In the genomic region with DNA sequence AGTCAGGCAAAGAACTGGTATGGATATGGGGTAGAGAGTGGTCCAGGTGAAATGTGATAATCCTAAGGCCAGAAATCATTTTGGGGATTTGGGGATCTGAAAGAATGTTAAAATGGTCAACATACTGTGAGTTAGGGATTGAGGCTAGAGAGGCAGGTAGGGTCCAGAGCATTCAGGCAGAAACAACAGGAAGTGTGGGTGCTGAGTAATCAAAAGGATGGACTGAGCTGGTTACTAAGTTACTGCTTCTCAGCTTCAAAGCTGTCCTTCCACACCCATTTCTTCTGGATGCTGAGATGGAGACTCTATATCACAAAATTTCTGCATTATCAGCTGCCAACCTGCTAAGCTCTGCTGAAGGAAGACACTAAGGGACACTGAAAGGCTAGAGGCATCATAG, we compare ENCODE assay signal across 20 cellular contexts. TPM values are rescaled to one million over a fixed set of nuclear protein-coding genes. Genes with fewer than 3 reads are reported as not detected.
DNase-seq lines count a peak whose midpoint lies in the region; ATAC-seq lines count a peak whose summit lies in the region.
"Had no signal": no experiment of that assay in that cellular context is flagged by ENCODE, and none has a peak within 500 bp of the region (broad histone marks: within the 10 kb centered on the region; RNA-seq: fewer than 3 reads in every experiment).

No MANE protein-coding gene starts in this region.

- H3K27me3 Mint-ChIP-seq in activated CD4-positive, alpha-beta T cell treated with anti-CD3 and anti-CD28 coated beads for 36 hours = no peaks in the 10 kb centered on the region
- H3K27me3 Mint-ChIP-seq in activated T-helper 1 cell treated with anti-CD3 and anti-CD28 coated beads, Interleukin-12 subunit alpha, Interleukin-12 subunit beta, Interleukin-2, Interleukin-4 antibody, amounts not matched to agents 30 ng/mL and 10 ng/mL and 1 ng/mL, durations not matched to agents 14 hours and 24 hours and 36 hours (ENCODE audit: insufficient read depth) = no peaks in the 10 kb centered on the region

- CTCF ChIA-PET in activated CD4-positive, alpha-beta T cell treated with anti-CD3 and anti-CD28 coated beads for 36 hours (lab: Charles Lee) = interaction anchor here (0.7 to 2.0 kb wide), 6 partner anchors 8 to 44 kb away, joined by 3 to 4 read pairs (median 3); no protein-coding TSS in a partner anchor

- H3K4me3 Mint-ChIP-seq in activated CD4-positive, alpha-beta T cell treated with anti-CD3 and anti-CD28 coated beads for 36 hours = no peak overlapping the region
- H3K4me3 Mint-ChIP-seq in activated T-helper 1 cell treated with anti-CD3 and anti-CD28 coated beads, Interleukin-12 subunit alpha, Interleukin-12 subunit beta, Interleukin-2, Interleukin-4 antibody, amounts not matched to agents 30 ng/mL and 10 ng/mL and 1 ng/mL, durations not matched to agents 14 hours and 24 hours and 36 hours = peak overlapping the region; percentile 12

- H3K36me3 Mint-ChIP-seq in activated CD4-positive, alpha-beta T cell treated with anti-CD3 and anti-CD28 coated beads for 36 hours (ENCODE audit: low read depth) = peaks cover 25% of the 10 kb centered on the region
- peaks cover 56% of the 10 kb centered on the region for H3K36me3 Mint-ChIP-seq in activated T-helper 1 cell treated with anti-CD3 and anti-CD28 coated beads, Interleukin-12 subunit alpha, Interleukin-12 subunit beta, Interleukin-2, Interleukin-4 antibody, amounts not matched to agents 30 ng/mL and 10 ng/mL and 1 ng/mL, durations not matched to agents 14 hours and 24 hours and 36 hours (ENCODE audit: low read depth)

- H3K27ac Mint-ChIP-seq in activated CD4-positive, alpha-beta T cell treated with anti-CD3 and anti-CD28 coated beads for 36 hours = peak overlapping the region; percentile 40
- H3K27ac Mint-ChIP-seq in activated T-helper 1 cell treated with anti-CD3 and anti-CD28 coated beads, Interleukin-12 subunit alpha, Interleukin-12 subunit beta, Interleukin-2, Interleukin-4 antibody, amounts not matched to agents 30 ng/mL and 10 ng/mL and 1 ng/mL, durations not matched to agents 14 hours and 24 hours and 36 hours = peak overlapping the region; percentile 74

- DNase-seq in activated CD4-positive, alpha-beta T cell treated with anti-CD3 and anti-CD28 coated beads for 36 hours = no peak
- DNase-seq in activated CD4-positive, alpha-beta T cell treated with anti-CD3 and anti-CD28 coated beads for 1 hour = no peak
- DNase-seq in HK-2 (ENCODE audit: unreplicated experiment) (peak; percentile 1), kidney glomerular epithelial cell (lab: John Stamatoyannopoulos, UW) (peak; percentile 27), NCI-H2107 (lab: John Stamatoyannopoulos, UW) (no peak), H7 (no peak)
- no peak for DNase-seq in activated T-helper 1 cell treated with anti-CD3 and anti-CD28 coated beads, Interleukin-12 subunit alpha, Interleukin-12 subunit beta, Interleukin-2, Interleukin-4 antibody, amounts not matched to agents 30 ng/mL and 10 ng/mL and 1 ng/mL, durations not matched to agents 14 hours and 24 hours and 36 hours (ENCODE audit: low spot score)
- DNase-seq: activated T-cell treated with anti-CD3 and anti-CD28 coated beads for 4 hours, adrenal gland, hippocampal formation, NCI-H1417, NCI-H524 treated with DMSO at 0.1 percent for 48 hours, occipital lobe, SK-N-SH, T1000, uterus had no signal

- intact Hi-C loops in activated CD4-positive, alpha-beta T cell treated with anti-CD3 and anti-CD28 coated beads for 36 hours (cut with DNase I, micrococcal nuclease) = loop anchor here in 1 of 2 experiments (10.0 kb wide), 1 partner anchor 336 kb away; no protein-coding TSS in a partner anchor
- intact Hi-C loops in activated T-helper 1 cell treated with anti-CD3 and anti-CD28 coated beads, Interleukin-12 subunit alpha, Interleukin-12 subunit beta, Interleukin-2, Interleukin-4 antibody, amounts not matched to agents 30 ng/mL and 10 ng/mL and 1 ng/mL, durations not matched to agents 14 hours and 24 hours and 36 hours (cut with micrococcal nuclease) = loop anchor here (1.0 kb wide), 1 partner anchor 10 kb away; no protein-coding TSS in a partner anchor

- no peak for ATAC-seq in activated CD4-positive, alpha-beta T cell treated with anti-CD3 and anti-CD28 coated beads for 36 hours
- no peak for ATAC-seq in GM19463 (IDR thresholded peaks at IDR 0.05; ENCODE audit: unreplicated experiment)
- ATAC-seq: HepG2 had no signal

- H3K4me3 ChIP-seq in H7 (ENCODE audit: insufficient read depth, low read depth, low read length) = no peak overlapping the region
- H3K4me3 ChIP-seq: adrenal gland, breast epithelium, uterus had no signal

- H3K9me3 Mint-ChIP-seq in activated CD4-positive, alpha-beta T cell treated with anti-CD3 and anti-CD28 coated beads for 36 hours (ENCODE audit: low read depth) = peaks cover 17% of the 10 kb centered on the region
- peaks cover 28% of the 10 kb centered on the region for H3K9me3 Mint-ChIP-seq in activated T-helper 1 cell treated with anti-CD3 and anti-CD28 coated beads, Interleukin-12 subunit alpha, Interleukin-12 subunit beta, Interleukin-2, Interleukin-4 antibody, amounts not matched to agents 30 ng/mL and 10 ng/mL and 1 ng/mL, durations not matched to agents 14 hours and 24 hours and 36 hours

- peaks cover 76% of the 10 kb centered on the region for H3K4me1 Mint-ChIP-seq in activated CD4-positive, alpha-beta T cell treated with anti-CD3 and anti-CD28 coated beads for 36 hours
- H3K4me1 Mint-ChIP-seq in activated T-helper 1 cell treated with anti-CD3 and anti-CD28 coated beads, Interleukin-12 subunit alpha, Interleukin-12 subunit beta, Interleukin-2, Interleukin-4 antibody, amounts not matched to agents 30 ng/mL and 10 ng/mL and 1 ng/mL, durations not matched to agents 14 hours and 24 hours and 36 hours (ENCODE audit: low read depth) = peaks cover 87% of the 10 kb centered on the region

- H3K36me3 ChIP-seq in H7 (replicated peaks; ENCODE audit: control insufficient read depth, insufficient read depth, low read length) = no peaks in the 10 kb centered on the region
- H3K36me3 ChIP-seq: adrenal gland, breast epithelium, uterus had no signal

- POLR2A ChIA-PET in activated CD4-positive, alpha-beta T cell treated with anti-CD3 and anti-CD28 coated beads for 36 hours (lab: Charles Lee) = no interaction called here

- H3K27me3 ChIP-seq in H7 (ENCODE audit: control insufficient read depth, insufficient read depth, low read length) = no peaks in the 10 kb centered on the region
- H3K27me3 ChIP-seq: adrenal gland, breast epithelium, uterus had no signal

RNA-seq across cellular contexts. Expression of a gene that starts 30.6 kb away (rescaled TPM):
- 10 to 100 TPM; 32.9 to 39.0 TPM for total RNA-seq in activated CD4-positive, alpha-beta T cell treated with anti-CD3 and anti-CD28 coated beads for 36 hours
- total RNA-seq in activated T-helper 1 cell treated with anti-CD3 and anti-CD28 coated beads, Interleukin-12 subunit alpha, Interleukin-12 subunit beta, Interleukin-2, Interleukin-4 antibody, amounts not matched to agents 30 ng/mL and 10 ng/mL and 1 ng/mL, durations not matched to agents 14 hours and 24 hours and 36 hours = 45.9 and 50.4 TPM in 2 replicates
- 12.7 and 17.4 TPM in 2 replicates for total RNA-seq in H7 (2014; rRNA removed; shearing (Covaris generic))
- total RNA-seq: RPMI7951 had no signal

Comparison
In these comparisons a context has a peak if more than half of its experiments do, and no peak if none do; other contexts are left out.
1. DNase-seq: peak in HK-2 (single experiment) and kidney glomerular epithelial cell (single experiment); none in activated CD4-positive, alpha-beta T cell treated with anti-CD3 and anti-CD28 coated beads for 36 hours (single experiment), activated CD4-positive, alpha-beta T cell treated with anti-CD3 and anti-CD28 coated beads for 1 hour (single experiment), activated T-helper 1 cell treated with anti-CD3 and anti-CD28 coated beads, Interleukin-12 subunit alpha, Interleukin-12 subunit beta, Interleukin-2, Interleukin-4 antibody, amounts not matched to agents 30 ng/mL and 10 ng/mL and 1 ng/mL, durations not matched to agents 14 hours and 24 hours and 36 hours (single experiment), NCI-H2107 (single experiment) and H7 (single experiment).